16 cellular contexts compared by ENCODE assay signal in genomic region chr7:158284121-158284520, GRCh38.
"Had no signal": no experiment of that assay in that cellular context is flagged by ENCODE, and none has a peak within 500 bp of the region (broad histone marks: within the 10 kb centered on the region; RNA-seq: fewer than 3 reads in every experiment).

No MANE protein-coding gene starts in this region.

- ATAC-seq: activated CD8-positive, alpha-beta T cell treated with anti-CD3 and anti-CD28 coated beads for 36 hours; gastroesophageal sphincter; naive thymus-derived CD8-positive, alpha-beta T cell; right cardiac atrium had no signal

- H3K4me1 ChIP-seq: breast epithelium, gastroesophageal sphincter had no signal

- H3K36me3 ChIP-seq: breast epithelium, gastroesophageal sphincter had no signal

- H3K27ac ChIP-seq: breast epithelium, epithelial cell of prostate, gastroesophageal sphincter, VCaP had no signal

- DNase-seq: activated CD8-positive, alpha-beta T cell treated with anti-CD3 and anti-CD28 coated beads for 36 hours; activated gamma-delta T cell; aorta; effector CD8-positive, alpha-beta T cell; kidney glomerular epithelial cell; naive thymus-derived CD8-positive, alpha-beta T cell; right cardiac atrium; SK-N-SH; stimulated activated naive CD4-positive, alpha-beta T cell; T-helper 1 cell had no signal

- H3K27me3 Mint-ChIP-seq: activated CD8-positive, alpha-beta T cell treated with anti-CD3 and anti-CD28 coated beads for 36 hours; naive thymus-derived CD8-positive, alpha-beta T cell; progenitor cell of endocrine pancreas had no signal

- H3K27ac Mint-ChIP-seq: activated CD8-positive, alpha-beta T cell treated with anti-CD3 and anti-CD28 coated beads for 36 hours; progenitor cell of endocrine pancreas had no signal

- H3K4me1 Mint-ChIP-seq: naive thymus-derived CD8-positive, alpha-beta T cell had no signal

- H3K4me2 ChIP-seq: SK-N-SH had no signal

- H3K4me3 ChIP-seq: breast epithelium, gastroesophageal sphincter, lung had no signal

- H3K4me3 Mint-ChIP-seq: activated CD8-positive, alpha-beta T cell treated with anti-CD3 and anti-CD28 coated beads for 36 hours; naive thymus-derived CD8-positive, alpha-beta T cell had no signal

- H3K9ac ChIP-seq: SK-N-SH had no signal

- H3K27me3 ChIP-seq: breast epithelium, gastroesophageal sphincter had no signal
